ENCODE assay signal across 11 cellular contexts in the genomic region with DNA sequence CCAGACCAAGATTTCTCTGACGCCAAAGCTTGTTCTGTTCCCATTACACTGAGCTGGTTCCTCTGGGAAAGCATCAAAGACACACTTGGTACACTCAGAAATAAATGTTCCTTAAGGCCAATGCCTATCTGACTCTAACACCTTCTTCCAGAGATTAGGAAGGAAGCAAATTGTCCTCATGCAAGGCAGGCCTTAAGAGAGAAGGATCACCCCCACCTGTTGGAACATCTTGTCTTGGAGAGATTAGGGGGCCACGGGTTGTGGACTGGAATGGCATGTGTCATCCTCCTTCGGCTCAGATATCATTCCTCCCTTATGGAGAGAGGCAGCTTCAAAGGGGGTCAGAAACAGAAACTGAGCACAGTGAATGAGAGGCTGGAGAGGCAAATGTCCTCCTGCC.
A peak's percentile ranks its signal among the peaks of the same experiment; 100 is the strongest.
DNase-seq lines count a peak whose midpoint lies in the region; ATAC-seq and TF ChIP-seq lines count a peak whose summit lies in the region.
"Had no signal": no experiment of that assay in that cellular context is flagged by ENCODE, and none has a peak within 500 bp of the region (broad histone marks: within the 10 kb centered on the region; RNA-seq: fewer than 3 reads in every experiment).

No MANE protein-coding gene starts in this region.

- WGBS in thymus, result 72% methylated on average over 3 of the region's 3 CpGs

- peak overlapping the region; percentile 89 for H3K27ac Mint-ChIP-seq in activated CD4-positive, alpha-beta T cell treated with anti-CD3 and anti-CD28 coated beads, Interleukin-2, amount 10 ng/mL, durations not matched to agents 7 days and 5 days
- H3K27ac Mint-ChIP-seq in activated B cell treated with CpG ODN at 0.5 μM for 24 hours (peak overlapping the region; percentile 98), mesothelial cell of epicardium (no peak overlapping the region)

- TF ChIP-seq CTCF in activated B cell treated with CpG ODN at 0.5 μM for 24 hours (IDR thresholded peaks at IDR 0.05) (no peak), mesothelial cell of epicardium (IDR thresholded peaks at IDR 0.05; ENCODE audit: unreplicated experiment) (no peak)

- peaks cover 98% of the 10 kb centered on the region for H3K4me1 Mint-ChIP-seq in activated CD4-positive, alpha-beta T cell treated with anti-CD3 and anti-CD28 coated beads, Interleukin-2, amount 10 ng/mL, durations not matched to agents 7 days and 5 days
- H3K4me1 Mint-ChIP-seq in activated B cell treated with CpG ODN at 0.5 μM for 24 hours, result peaks cover 99% of the 10 kb centered on the region
- H3K4me1 Mint-ChIP-seq in mesothelial cell of epicardium, result peaks cover 21% of the 10 kb centered on the region

- H3K27me3 Mint-ChIP-seq in activated CD4-positive, alpha-beta T cell treated with anti-CD3 and anti-CD28 coated beads, Interleukin-2, amount 10 ng/mL, durations not matched to agents 7 days and 5 days, result no peaks in the 10 kb centered on the region
- no peaks in the 10 kb centered on the region for H3K27me3 Mint-ChIP-seq in activated B cell treated with CpG ODN at 0.5 μM for 24 hours
- H3K27me3 Mint-ChIP-seq in mesothelial cell of epicardium (ENCODE audit: low read depth), result no peaks in the 10 kb centered on the region

- no peaks in the 10 kb centered on the region for H3K9me3 Mint-ChIP-seq in activated CD4-positive, alpha-beta T cell treated with anti-CD3 and anti-CD28 coated beads, Interleukin-2, amount 10 ng/mL, durations not matched to agents 7 days and 5 days
- no peaks in the 10 kb centered on the region for H3K9me3 Mint-ChIP-seq in activated B cell treated with CpG ODN at 0.5 μM for 24 hours
- no peaks in the 10 kb centered on the region for H3K9me3 Mint-ChIP-seq in mesothelial cell of epicardium

- no peak for ATAC-seq in activated B cell treated with CpG ODN at 0.5 μM for 24 hours (ENCODE audit: low read depth)
- ATAC-seq: heart left ventricle had no signal

- H3K27ac ChIP-seq in thymus (ENCODE audit: low read depth), result peak overlapping the region; percentile 96

- intact Hi-C loops in activated B cell treated with CpG ODN at 0.5 μM for 24 hours (cut with micrococcal nuclease), result loop anchor here (10.0 kb wide), 1 partner anchor 1036 kb away; a partner anchor contains a TSS

- peak overlapping the region; percentile 50 for H3K4me3 Mint-ChIP-seq in activated CD4-positive, alpha-beta T cell treated with anti-CD3 and anti-CD28 coated beads, Interleukin-2, amount 10 ng/mL, durations not matched to agents 7 days and 5 days
- H3K4me3 Mint-ChIP-seq in activated B cell treated with CpG ODN at 0.5 μM for 24 hours (peak overlapping the region; percentile 66), mesothelial cell of epicardium (no peak overlapping the region)

- no peak for DNase-seq in activated CD4-positive, alpha-beta T cell treated with anti-CD3 and anti-CD28 coated beads, Interleukin-2, amount 10 ng/mL, durations not matched to agents 7 days and 5 days
- DNase-seq in activated CD4-positive, alpha-beta T cell treated with anti-CD3 and anti-CD28 coated beads, Interleukin-2, amount 50 U/mL, for 1 hour, result no peak
- DNase-seq in activated B cell treated with CpG ODN at 0.5 μM for 24 hours (no peak), kidney tubule cell (ENCODE audit: low spot score) (peak; percentile 19), NCI-H1092 treated with DMSO at 0.1 percent for 48 hours (lab: John Stamatoyannopoulos, UW) (no peak), mesothelial cell of epicardium (ENCODE audit: low spot score in 2 of 2, unreplicated experiment in 2 of 2) (no peak), NCI-H748 treated with DMSO at 0.1 percent for 48 hours (lab: John Stamatoyannopoulos, UW) (no peak)
- DNase-seq: cortex of kidney, heart left ventricle, NCI-H524 treated with DMSO at 0.1 percent for 48 hours had no signal

- CTCF ChIA-PET in activated CD4-positive, alpha-beta T cell treated with anti-CD3 and anti-CD28 coated beads, Interleukin-2, amount 10 ng/mL, durations not matched to agents 7 days and 5 days (lab: Charles Lee), result interaction anchor here (0.7 to 2.9 kb wide), 5 partner anchors 11 to 95 kb away, joined by 3 to 16 read pairs (median 4); no protein-coding TSS in a partner anchor
- CTCF ChIA-PET in activated B cell treated with CpG ODN at 0.5 μM for 24 hours (lab: Charles Lee), result interaction anchor here (1.3 to 2.4 kb wide), 2 partner anchors 11 to 97 kb away, joined by 6 to 9 read pairs; no protein-coding TSS in a partner anchor

- H3K36me3 Mint-ChIP-seq in activated CD4-positive, alpha-beta T cell treated with anti-CD3 and anti-CD28 coated beads, Interleukin-2, amount 10 ng/mL, durations not matched to agents 7 days and 5 days (ENCODE audit: low read depth), result peaks cover 62% of the 10 kb centered on the region
- H3K36me3 Mint-ChIP-seq in activated B cell treated with CpG ODN at 0.5 μM for 24 hours (ENCODE audit: low read depth), result peaks cover 6% of the 10 kb centered on the region
- H3K36me3 Mint-ChIP-seq in mesothelial cell of epicardium, result no peaks in the 10 kb centered on the region

- H3K9me3 ChIP-seq in thymus (ENCODE audit: control insufficient read depth), result no peaks in the 10 kb centered on the region
- H3K9me3 ChIP-seq: heart left ventricle had no signal

- no peaks in the 10 kb centered on the region for H3K36me3 ChIP-seq in thymus (ENCODE audit: control insufficient read depth, insufficient read depth)
- H3K36me3 ChIP-seq: heart left ventricle had no signal

- POLR2A ChIA-PET in activated CD4-positive, alpha-beta T cell treated with anti-CD3 and anti-CD28 coated beads, Interleukin-2, amount 10 ng/mL, durations not matched to agents 7 days and 5 days (lab: Charles Lee), result interaction anchor here (0.8 kb wide), 1 partner anchor 30 kb away, joined by 14 read pairs; no protein-coding TSS in a partner anchor
- POLR2A ChIA-PET in activated B cell treated with CpG ODN at 0.5 μM for 24 hours (lab: Charles Lee), result interaction anchor here (0.8 to 5.8 kb wide), 7 partner anchors 10 to 99 kb away, joined by 3 to 57 read pairs (median 7); a partner anchor contains a TSS

- H3K4me1 ChIP-seq in thymus (ENCODE audit: control insufficient read depth, insufficient read depth, low read length), result peaks cover 67% of the 10 kb centered on the region

- no peak overlapping the region for H3K4me3 ChIP-seq in thymus (ENCODE audit: low read length)
- H3K4me3 ChIP-seq: heart left ventricle had no signal

- H3K27me3 ChIP-seq in thymus (ENCODE audit: control insufficient read depth, insufficient read depth), result no peaks in the 10 kb centered on the region
- H3K27me3 ChIP-seq: heart left ventricle had no signal
